10 cellular contexts compared by ENCODE assay signal in genomic region chr16:49639739-49640388, GRCh38.
DNase-seq lines count a peak whose midpoint lies in the region; ATAC-seq, FAIRE-seq and TF ChIP-seq lines count a peak whose summit lies in the region.
"Had no signal": no experiment of that assay in that cellular context is flagged by ENCODE, and none has a peak within 500 bp of the region (broad histone marks: within the 10 kb centered on the region; RNA-seq: fewer than 3 reads in every experiment).

No MANE protein-coding gene starts in this region.

- H3K4me3 ChIP-seq in choroid plexus epithelial cell (ENCODE audit: low read depth, low read length) = no peak overlapping the region
- no peak overlapping the region for H3K4me3 ChIP-seq in kidney (ENCODE audit: low read length in 2 of 2)
- no peak overlapping the region for H3K4me3 ChIP-seq in skeletal muscle cell (ENCODE audit: low read depth, low read length)

- no peak overlapping the region for H3K9ac ChIP-seq in kidney (ENCODE audit: low read length in 2 of 2)

- no peaks in the 10 kb centered on the region for H3K9me3 ChIP-seq in kidney (ENCODE audit: control insufficient read depth in 1 of 2, low read length in 2 of 2)

- POLR2A ChIA-PET in HEK293T (lab: Yijun Ruan, JAX) = interaction anchor here (1.2 kb wide), 1 partner anchor 8 kb away, joined by 3 read pairs; no protein-coding TSS in a partner anchor

- DNase-seq in HEK293T (ENCODE audit: extremely low spot score) (peak; percentile 16), choroid plexus epithelial cell (ENCODE audit: low read depth) (peak; percentile 82), kidney (peak; percentile 85), skeletal muscle cell (ENCODE audit: low read depth) (peak; percentile 45), NCI-H524 (lab: John Stamatoyannopoulos, UW) (no peak), COR-L47 (lab: John Stamatoyannopoulos, UW) (no peak)
- DNase-seq: activated naive CD4-positive, alpha-beta T cell treated with Interleukin-2 at 50 U/mL for 16 hours; NCI-H226 had no signal

- ATAC-seq in HG03095 (IDR thresholded peaks at IDR 0.05; ENCODE audit: unreplicated experiment) (no peak), GM21515 (IDR thresholded peaks at IDR 0.05; ENCODE audit: unreplicated experiment) (no peak)

- no peak for FAIRE-seq in kidney (lab: Jason Lieb, UNC)

- TF ChIP-seq CTCF in choroid plexus epithelial cell (conservative IDR thresholded peaks at IDR 0.05; ENCODE audit: low read depth, low read length) (no peak), kidney (IDR thresholded peaks at IDR 0.05; ENCODE audit: borderline replicate concordance, extremely low read depth, insufficient read depth) (no peak)

- intact Hi-C loops in kidney (cut with DNase I) = no loop called here

- peaks cover 0 to 2% of the 10 kb centered on the region in 2 donors for H3K36me3 ChIP-seq in kidney (ENCODE audit: control insufficient read depth in 1 of 2, insufficient read depth in 2 of 2, low read length in 2 of 2)

- H3K27ac ChIP-seq in kidney (ENCODE audit: low read depth in 2 of 2, low read length in 2 of 2) = no peak overlapping the region

- peaks cover 0 to 5% of the 10 kb centered on the region in 2 donors for H3K4me1 ChIP-seq in kidney (ENCODE audit: control insufficient read depth in 1 of 2, insufficient read depth in 1 of 2, low read depth in 1 of 2, low read length in 2 of 2)

- CTCF ChIA-PET in HEK293T (lab: Yijun Ruan, JAX) = no interaction called here

TF ChIP-seq in HEK293T, 16 proteins besides CTCF, POLR2A, EP300 and RAD21:
- TF ChIP-seq, protein P1, sequence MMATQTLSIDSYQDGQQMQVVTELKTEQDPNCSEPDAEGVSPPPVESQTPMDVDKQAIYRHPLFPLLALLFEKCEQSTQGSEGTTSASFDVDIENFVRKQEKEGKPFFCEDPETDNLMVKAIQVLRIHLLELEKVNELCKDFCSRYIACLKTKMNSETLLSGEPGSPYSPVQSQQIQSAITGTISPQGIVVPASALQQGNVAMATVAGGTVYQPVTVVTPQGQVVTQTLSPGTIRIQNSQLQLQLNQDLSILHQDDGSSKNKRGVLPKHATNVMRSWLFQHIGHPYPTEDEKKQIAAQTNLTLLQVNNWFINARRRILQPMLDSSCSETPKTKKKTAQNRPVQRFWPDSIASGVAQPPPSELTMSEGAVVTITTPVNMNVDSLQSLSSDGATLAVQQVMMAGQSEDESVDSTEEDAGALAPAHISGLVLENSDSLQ (IDR thresholded peaks at IDR 0.05) = no peak
- TF ChIP-seq ARNT (IDR thresholded peaks at IDR 0.05) = no peak
- TF ChIP-seq CTBP1 (IDR thresholded peaks at IDR 0.05; ENCODE audit: borderline replicate concordance) = no peak
- TF ChIP-seq ELF4 (IDR thresholded peaks at IDR 0.05) = no peak
- TF ChIP-seq ZNF384 (IDR thresholded peaks at IDR 0.05) = no peak
- TF ChIP-seq LEF1 (IDR thresholded peaks at IDR 0.05; ENCODE audit: borderline replicate concordance) = no peak
- TF ChIP-seq FOXK2 (IDR thresholded peaks at IDR 0.05) = no peak
- TF ChIP-seq HDGF (IDR thresholded peaks at IDR 0.05; ENCODE audit: borderline replicate concordance) = no peak
- no peak for TF ChIP-seq SUZ12 (IDR thresholded peaks at IDR 0.05)
- TF ChIP-seq FOXA1 (IDR thresholded peaks at IDR 0.05) = no peak
- TF ChIP-seq TARDBP (IDR thresholded peaks at IDR 0.05) = no peak
- no peak for TF ChIP-seq SP1 (IDR thresholded peaks at IDR 0.05)
- no peak for TF ChIP-seq L3MBTL2 (conservative IDR thresholded peaks at IDR 0.05)
- TF ChIP-seq BHLHE40 (IDR thresholded peaks at IDR 0.05; ENCODE audit: borderline replicate concordance) = no peak
- TF ChIP-seq NFRKB (IDR thresholded peaks at IDR 0.05) = no peak
- no peak for TF ChIP-seq FOXM1 (IDR thresholded peaks at IDR 0.05; ENCODE audit: borderline replicate concordance)

Comparison
In these comparisons a context has a peak if more than half of its experiments do, and no peak if none do; other contexts are left out.
1. DNase-seq: peak in HEK293T (single experiment), choroid plexus epithelial cell (single experiment), kidney (single experiment) and skeletal muscle cell (single experiment); none in NCI-H524 (0 of 2) and COR-L47 (single experiment).